ENCODE assay signal across 20 cellular contexts in the genomic region with DNA sequence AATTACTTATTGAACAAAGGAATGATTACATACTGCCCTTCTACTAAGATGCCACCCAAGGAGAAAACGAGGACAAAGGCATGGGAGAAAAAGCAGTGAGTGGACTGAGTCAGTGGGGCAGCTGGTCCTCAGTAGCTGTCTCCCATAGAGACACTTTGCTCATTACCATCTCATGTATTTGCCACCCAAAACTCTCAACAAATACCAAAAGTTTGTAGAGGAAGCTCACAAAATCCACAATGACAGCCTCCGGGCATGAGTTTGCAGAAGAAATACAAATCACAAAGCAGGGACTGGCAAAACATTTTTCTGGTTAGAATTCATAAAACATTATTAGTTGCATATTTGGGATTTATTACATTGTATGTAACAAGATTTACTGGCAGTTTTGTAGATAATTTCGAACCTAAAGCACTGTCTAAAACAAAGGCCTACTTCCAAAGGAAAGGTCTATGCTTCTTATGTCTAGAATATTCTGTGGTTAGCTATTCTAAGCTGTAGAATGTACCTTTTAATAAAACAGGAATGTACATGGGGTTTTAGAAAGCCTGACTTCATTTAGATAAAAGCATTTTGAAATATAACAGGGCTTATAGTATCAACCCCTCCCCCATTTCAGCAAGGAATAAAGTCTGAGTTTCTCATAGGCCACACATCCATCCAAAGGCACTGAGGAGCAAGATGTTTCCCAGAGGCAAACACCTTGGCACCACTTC.
"Had no signal": no experiment of that assay in that cellular context is flagged by ENCODE, and none has a peak within 500 bp of the region (broad histone marks: within the 10 kb centered on the region; RNA-seq: fewer than 3 reads in every experiment).

No MANE protein-coding gene starts in this region.

- H3K27ac Mint-ChIP-seq: activated CD4-positive, alpha-beta T cell treated with anti-CD3 and anti-CD28 coated beads, Interleukin-2, amount 10 ng/mL, durations not matched to agents 7 days and 5 days; activated naive CD8-positive, alpha-beta T cell treated with anti-CD3 and anti-CD28 coated beads, Interleukin-2, amount 50 U/mL, for 24 hours; naive thymus-derived CD4-positive, alpha-beta T cell; WTC11 had no signal

- H3K36me3 ChIP-seq: suprapubic skin, upper lobe of right lung had no signal

- H3K27me3 Mint-ChIP-seq: activated CD4-positive, alpha-beta T cell treated with anti-CD3 and anti-CD28 coated beads, Interleukin-2, amount 10 ng/mL, durations not matched to agents 7 days and 5 days; activated naive CD8-positive, alpha-beta T cell treated with anti-CD3 and anti-CD28 coated beads, Interleukin-2, amount 50 U/mL, for 24 hours; naive thymus-derived CD4-positive, alpha-beta T cell had no signal

- H3K4me3 Mint-ChIP-seq: activated CD4-positive, alpha-beta T cell treated with anti-CD3 and anti-CD28 coated beads, Interleukin-2, amount 10 ng/mL, durations not matched to agents 7 days and 5 days; activated naive CD8-positive, alpha-beta T cell treated with anti-CD3 and anti-CD28 coated beads, Interleukin-2, amount 50 U/mL, for 24 hours; naive thymus-derived CD4-positive, alpha-beta T cell; WTC11 had no signal

- H3K9me3 ChIP-seq: psoas muscle, suprapubic skin, upper lobe of right lung had no signal

- H3K4me3 ChIP-seq: lung, psoas muscle, suprapubic skin, upper lobe of right lung had no signal

- H3K4me1 ChIP-seq: psoas muscle, suprapubic skin, upper lobe of right lung had no signal

- H3K9me3 Mint-ChIP-seq: activated CD4-positive, alpha-beta T cell treated with anti-CD3 and anti-CD28 coated beads, Interleukin-2, amount 10 ng/mL, durations not matched to agents 7 days and 5 days; activated naive CD8-positive, alpha-beta T cell treated with anti-CD3 and anti-CD28 coated beads, Interleukin-2, amount 50 U/mL, for 24 hours; WTC11 had no signal

- H3K27me3 ChIP-seq: suprapubic skin, upper lobe of right lung had no signal

- DNase-seq: activated CD4-positive, alpha-beta T cell treated with anti-CD3 and anti-CD28 coated beads, Interleukin-2, amount 10 ng/mL, durations not matched to agents 7 days and 5 days; activated CD8-positive, alpha-beta memory T cell treated with anti-CD3 and anti-CD28 coated beads for 24 hours; activated naive CD4-positive, alpha-beta T cell treated with Interleukin-2 at 50 U/mL for 16 hours; activated naive CD8-positive, alpha-beta T cell treated with anti-CD3 and anti-CD28 coated beads, Interleukin-2, amount 50 U/mL, for 24 hours; caudate nucleus; cortex of kidney; effector CD8-positive, alpha-beta T cell; glutamatergic neuron; left colon; naive thymus-derived CD4-positive, alpha-beta T cell; nucleus accumbens; psoas muscle; stimulated activated CD4-positive, alpha-beta T cell treated with anti-CD3 and anti-CD28 coated beads, Interleukin-2, amount 100 ng/mL, for 48 hours; stimulated activated CD8-positive, alpha-beta memory T cell treated with anti-CD3 and anti-CD28 coated beads, Interleukin-4, amount 100 ng/mL, for 48 hours; stimulated activated naive CD8-positive, alpha-beta T cell treated with anti-CD3 and anti-CD28 coated beads, Interleukin-15, Interleukin-2, amounts not matched to agents 100 U/mL and 50 U/mL, for 24 hours; upper lobe of right lung had no signal

- H3K27ac ChIP-seq: psoas muscle, suprapubic skin, upper lobe of right lung had no signal

- H3K36me3 Mint-ChIP-seq: naive thymus-derived CD4-positive, alpha-beta T cell; WTC11 had no signal

- ATAC-seq: activated naive CD8-positive, alpha-beta T cell treated with anti-CD3 and anti-CD28 coated beads, Interleukin-2, amount 50 U/mL, for 24 hours; left colon; naive thymus-derived CD4-positive, alpha-beta T cell; psoas muscle; sciatic nerve; stimulated activated naive CD8-positive, alpha-beta T cell treated with anti-CD3 and anti-CD28 coated beads, Interleukin-15, Interleukin-2, amounts not matched to agents 100 U/mL and 50 U/mL, for 24 hours; upper lobe of right lung; WTC11 had no signal

- H3K4me1 Mint-ChIP-seq: activated CD4-positive, alpha-beta T cell treated with anti-CD3 and anti-CD28 coated beads, Interleukin-2, amount 10 ng/mL, durations not matched to agents 7 days and 5 days; activated naive CD8-positive, alpha-beta T cell treated with anti-CD3 and anti-CD28 coated beads, Interleukin-2, amount 50 U/mL, for 24 hours; naive thymus-derived CD4-positive, alpha-beta T cell had no signal
